ENCODE assay signal across 8 cellular contexts in genomic region chr3:12881858-12882257, GRCh38. TPM values are rescaled to one million over a fixed set of nuclear protein-coding genes. Genes with fewer than 3 reads are reported as not detected.
DNase-seq lines count a peak whose midpoint lies in the region; ATAC-seq and TF ChIP-seq lines count a peak whose summit lies in the region.
"Not testable (repeated sequence)": the region's sequence is repeated elsewhere in the genome, so short reads cannot be mapped to it uniquely, and the experiment has no call there.

No MANE protein-coding gene starts in this region.

- not testable (repeated sequence) for H3K36me3 ChIP-seq in GM06990 (ENCODE audit: control insufficient read depth, insufficient read depth, low read length)

- H3K9me3 ChIP-seq in T-helper 17 cell (ENCODE audit: control insufficient read depth, low read length, poor library complexity, severe bottlenecking) = not testable (repeated sequence)

- TF ChIP-seq CTCF in GM06990 (IDR thresholded peaks at IDR 0.05; ENCODE audit: insufficient read depth, low read length, poor library complexity, severe bottlenecking) = peak; percentile 46

- peak; percentile 63 for DNase-seq in GM06990 (ENCODE audit: extremely low read depth, insufficient read length)
- DNase-seq in T-helper 17 cell; stimulated activated naive B cell treated with anti-CD40 and anti-IgM and Interleukin-4, amounts not matched to agents 10 μg/mL and 1 μg/mL and 100 μg/mL, for 72 hours: not testable (repeated sequence)

- H3K27ac Mint-ChIP-seq in T-helper 17 cell = peak overlapping the region; percentile 34
- peak overlapping the region; percentile 85 for H3K27ac Mint-ChIP-seq in stimulated activated naive B cell treated with anti-CD40 and anti-IgM and Interleukin-4, amounts not matched to agents 10 μg/mL and 1 μg/mL and 100 μg/mL, for 72 hours

- not testable (repeated sequence) for H3K4me1 Mint-ChIP-seq in T-helper 17 cell
- peaks cover 23 to 38% of the 10 kb centered on the region in 2 donors for H3K4me1 Mint-ChIP-seq in stimulated activated naive B cell treated with anti-CD40 and anti-IgM and Interleukin-4, amounts not matched to agents 10 μg/mL and 1 μg/mL and 100 μg/mL, for 72 hours

- not testable (repeated sequence) for H3K36me3 Mint-ChIP-seq in T-helper 17 cell (ENCODE audit: low read depth); stimulated activated naive B cell treated with anti-CD40 and anti-IgM and Interleukin-4, amounts not matched to agents 10 μg/mL and 1 μg/mL and 100 μg/mL, for 72 hours

- ATAC-seq in GM18517 (IDR thresholded peaks at IDR 0.05; ENCODE audit: unreplicated experiment) = peak; percentile 64
- peak; percentile 58 for ATAC-seq in GM19452 (IDR thresholded peaks at IDR 0.05; ENCODE audit: unreplicated experiment)
- ATAC-seq in GM21576 (IDR thresholded peaks at IDR 0.05; ENCODE audit: unreplicated experiment) = peak; percentile 57
- peak; percentile 65 for ATAC-seq in HG02759 (IDR thresholded peaks at IDR 0.05; ENCODE audit: unreplicated experiment)
- peak; percentile 67 for ATAC-seq in HG03175 (IDR thresholded peaks at IDR 0.05; ENCODE audit: unreplicated experiment)
- ATAC-seq in T-helper 17 cell = not testable (repeated sequence)
- ATAC-seq in stimulated activated naive B cell treated with anti-CD40 and anti-IgM and Interleukin-4, amounts not matched to agents 10 μg/mL and 1 μg/mL and 100 μg/mL, for 72 hours (replicated peaks) = peak; percentile 79 to 87

- peaks cover 15% of the 10 kb centered on the region for H3K27me3 Mint-ChIP-seq in T-helper 17 cell
- not testable (repeated sequence) for H3K27me3 Mint-ChIP-seq in stimulated activated naive B cell treated with anti-CD40 and anti-IgM and Interleukin-4, amounts not matched to agents 10 μg/mL and 1 μg/mL and 100 μg/mL, for 72 hours

- H3K27me3 ChIP-seq in GM06990 (replicated peaks; ENCODE audit: control insufficient read depth, insufficient read depth, low read length) = not testable (repeated sequence)

- not testable (repeated sequence) for H3K9me3 Mint-ChIP-seq in stimulated activated naive B cell treated with anti-CD40 and anti-IgM and Interleukin-4, amounts not matched to agents 10 μg/mL and 1 μg/mL and 100 μg/mL, for 72 hours

- not testable (repeated sequence) for H3K4me3 Mint-ChIP-seq in T-helper 17 cell
- H3K4me3 Mint-ChIP-seq in stimulated activated naive B cell treated with anti-CD40 and anti-IgM and Interleukin-4, amounts not matched to agents 10 μg/mL and 1 μg/mL and 100 μg/mL, for 72 hours = peak overlapping the region; percentile 5 to 21

- not testable (repeated sequence) for H3K4me3 ChIP-seq in GM06990 (replicated peaks; ENCODE audit: low read depth, low read length)

RNA-seq across cellular contexts. Expression of gene RPL32, which starts 40.5 kb away (rescaled TPM):
- total RNA-seq in T-helper 17 cell = 1,000 to 10,000 TPM; 3,315 to 3,401 TPM
